1 cellular context compared by ENCODE assay signal in the genomic region with DNA sequence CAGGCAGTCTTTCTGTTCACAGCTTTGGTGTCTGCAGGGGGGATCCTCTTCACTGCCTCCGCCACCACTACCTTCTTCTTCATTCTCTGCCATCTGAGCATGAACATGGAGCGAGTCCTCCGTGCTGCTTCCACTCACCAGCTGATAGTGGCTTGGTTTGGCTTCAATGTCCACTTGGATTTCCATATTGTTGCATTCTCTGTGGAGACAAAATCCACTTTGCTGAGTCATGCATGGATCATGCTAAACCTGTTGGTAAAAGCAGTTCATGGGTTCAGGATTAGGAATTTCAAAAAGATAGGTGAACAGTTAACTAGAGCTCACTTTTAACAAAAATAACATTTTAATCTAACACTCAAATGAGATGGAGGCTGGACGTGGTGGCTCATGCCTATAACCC.
TF ChIP-seq lines count a peak whose summit lies in the region.

No MANE protein-coding gene starts in this region.

TF ChIP-seq in WTC11, 78 proteins besides CTCF, POLR2A, EP300 and RAD21 (continued from another document):
- TF ChIP-seq, protein P1, sequence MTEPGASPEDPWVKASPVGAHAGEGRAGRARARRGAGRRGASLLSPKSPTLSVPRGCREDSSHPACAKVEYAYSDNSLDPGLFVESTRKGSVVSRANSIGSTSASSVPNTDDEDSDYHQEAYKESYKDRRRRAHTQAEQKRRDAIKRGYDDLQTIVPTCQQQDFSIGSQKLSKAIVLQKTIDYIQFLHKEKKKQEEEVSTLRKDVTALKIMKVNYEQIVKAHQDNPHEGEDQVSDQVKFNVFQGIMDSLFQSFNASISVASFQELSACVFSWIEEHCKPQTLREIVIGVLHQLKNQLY (CRISPR knock-in tag; IDR thresholded peaks at IDR 0.05): no peak
- no peak for TF ChIP-seq SP1 (CRISPR knock-in tag; conservative IDR thresholded peaks at IDR 0.05)
- no peak for TF ChIP-seq CBFB (CRISPR knock-in tag; IDR thresholded peaks at IDR 0.05; ENCODE audit: low read depth)
- no peak for TF ChIP-seq GTF2I (CRISPR knock-in tag; conservative IDR thresholded peaks at IDR 0.05)
- TF ChIP-seq, protein P2, sequence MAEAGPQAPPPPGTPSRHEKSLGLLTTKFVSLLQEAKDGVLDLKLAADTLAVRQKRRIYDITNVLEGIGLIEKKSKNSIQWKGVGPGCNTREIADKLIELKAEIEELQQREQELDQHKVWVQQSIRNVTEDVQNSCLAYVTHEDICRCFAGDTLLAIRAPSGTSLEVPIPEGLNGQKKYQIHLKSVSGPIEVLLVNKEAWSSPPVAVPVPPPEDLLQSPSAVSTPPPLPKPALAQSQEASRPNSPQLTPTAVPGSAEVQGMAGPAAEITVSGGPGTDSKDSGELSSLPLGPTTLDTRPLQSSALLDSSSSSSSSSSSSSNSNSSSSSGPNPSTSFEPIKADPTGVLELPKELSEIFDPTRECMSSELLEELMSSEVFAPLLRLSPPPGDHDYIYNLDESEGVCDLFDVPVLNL (CRISPR knock-in tag; IDR thresholded peaks at IDR 0.05; ENCODE audit: borderline replicate concordance, low read depth): no peak
- no peak for TF ChIP-seq MXD4 (CRISPR knock-in tag; IDR thresholded peaks at IDR 0.05; ENCODE audit: borderline replicate concordance)
- TF ChIP-seq ZNF317 (CRISPR knock-in tag; IDR thresholded peaks at IDR 0.05; ENCODE audit: borderline replicate concordance, low read depth): no peak
- no peak for TF ChIP-seq CREB1 (CRISPR knock-in tag; IDR thresholded peaks at IDR 0.05)
- TF ChIP-seq, protein P3, sequence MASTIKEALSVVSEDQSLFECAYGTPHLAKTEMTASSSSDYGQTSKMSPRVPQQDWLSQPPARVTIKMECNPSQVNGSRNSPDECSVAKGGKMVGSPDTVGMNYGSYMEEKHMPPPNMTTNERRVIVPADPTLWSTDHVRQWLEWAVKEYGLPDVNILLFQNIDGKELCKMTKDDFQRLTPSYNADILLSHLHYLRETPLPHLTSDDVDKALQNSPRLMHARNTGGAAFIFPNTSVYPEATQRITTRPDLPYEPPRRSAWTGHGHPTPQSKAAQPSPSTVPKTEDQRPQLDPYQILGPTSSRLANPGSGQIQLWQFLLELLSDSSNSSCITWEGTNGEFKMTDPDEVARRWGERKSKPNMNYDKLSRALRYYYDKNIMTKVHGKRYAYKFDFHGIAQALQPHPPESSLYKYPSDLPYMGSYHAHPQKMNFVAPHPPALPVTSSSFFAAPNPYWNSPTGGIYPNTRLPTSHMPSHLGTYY (CRISPR knock-in tag; IDR thresholded peaks at IDR 0.05): no peak
- TF ChIP-seq TEAD4 (CRISPR knock-in tag; IDR thresholded peaks at IDR 0.05): no peak
- TF ChIP-seq, protein P4, sequence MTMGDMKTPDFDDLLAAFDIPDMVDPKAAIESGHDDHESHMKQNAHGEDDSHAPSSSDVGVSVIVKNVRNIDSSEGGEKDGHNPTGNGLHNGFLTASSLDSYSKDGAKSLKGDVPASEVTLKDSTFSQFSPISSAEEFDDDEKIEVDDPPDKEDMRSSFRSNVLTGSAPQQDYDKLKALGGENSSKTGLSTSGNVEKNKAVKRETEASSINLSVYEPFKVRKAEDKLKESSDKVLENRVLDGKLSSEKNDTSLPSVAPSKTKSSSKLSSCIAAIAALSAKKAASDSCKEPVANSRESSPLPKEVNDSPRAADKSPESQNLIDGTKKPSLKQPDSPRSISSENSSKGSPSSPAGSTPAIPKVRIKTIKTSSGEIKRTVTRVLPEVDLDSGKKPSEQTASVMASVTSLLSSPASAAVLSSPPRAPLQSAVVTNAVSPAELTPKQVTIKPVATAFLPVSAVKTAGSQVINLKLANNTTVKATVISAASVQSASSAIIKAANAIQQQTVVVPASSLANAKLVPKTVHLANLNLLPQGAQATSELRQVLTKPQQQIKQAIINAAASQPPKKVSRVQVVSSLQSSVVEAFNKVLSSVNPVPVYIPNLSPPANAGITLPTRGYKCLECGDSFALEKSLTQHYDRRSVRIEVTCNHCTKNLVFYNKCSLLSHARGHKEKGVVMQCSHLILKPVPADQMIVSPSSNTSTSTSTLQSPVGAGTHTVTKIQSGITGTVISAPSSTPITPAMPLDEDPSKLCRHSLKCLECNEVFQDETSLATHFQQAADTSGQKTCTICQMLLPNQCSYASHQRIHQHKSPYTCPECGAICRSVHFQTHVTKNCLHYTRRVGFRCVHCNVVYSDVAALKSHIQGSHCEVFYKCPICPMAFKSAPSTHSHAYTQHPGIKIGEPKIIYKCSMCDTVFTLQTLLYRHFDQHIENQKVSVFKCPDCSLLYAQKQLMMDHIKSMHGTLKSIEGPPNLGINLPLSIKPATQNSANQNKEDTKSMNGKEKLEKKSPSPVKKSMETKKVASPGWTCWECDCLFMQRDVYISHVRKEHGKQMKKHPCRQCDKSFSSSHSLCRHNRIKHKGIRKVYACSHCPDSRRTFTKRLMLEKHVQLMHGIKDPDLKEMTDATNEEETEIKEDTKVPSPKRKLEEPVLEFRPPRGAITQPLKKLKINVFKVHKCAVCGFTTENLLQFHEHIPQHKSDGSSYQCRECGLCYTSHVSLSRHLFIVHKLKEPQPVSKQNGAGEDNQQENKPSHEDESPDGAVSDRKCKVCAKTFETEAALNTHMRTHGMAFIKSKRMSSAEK (CRISPR knock-in tag; IDR thresholded peaks at IDR 0.05; ENCODE audit: borderline replicate concordance): no peak
- no peak for TF ChIP-seq OVOL2 (CRISPR knock-in tag; IDR thresholded peaks at IDR 0.05; ENCODE audit: borderline replicate concordance)
